ENCODE assay signal across 13 cellular contexts in genomic region chr11:95299078-95299611, GRCh38.
DNase-seq lines count a peak whose midpoint lies in the region; ATAC-seq and TF ChIP-seq lines count a peak whose summit lies in the region.
"Had no signal": no experiment of that assay in that cellular context is flagged by ENCODE, and none has a peak within 500 bp of the region (broad histone marks: within the 10 kb centered on the region; RNA-seq: fewer than 3 reads in every experiment).

No MANE protein-coding gene starts in this region.

- no peaks in the 10 kb centered on the region for H4K20me1 ChIP-seq in GM23248 (ENCODE audit: insufficient read depth)

- H3K4me3 Mint-ChIP-seq in CD4-positive, alpha-beta T cell = peak overlapping the region; percentile 36
- H3K4me3 Mint-ChIP-seq in T-cell = peak overlapping the region; percentile 4 to 37 (median 18)
- H3K4me3 Mint-ChIP-seq: stimulated activated naive CD8-positive, alpha-beta T cell treated with anti-CD3 and anti-CD28 coated beads, Interleukin-15, Interleukin-2, amounts not matched to agents 100 ng/mL and 50 ng/mL, for 24 hours had no signal

- H3K36me3 ChIP-seq in GM23248 (ENCODE audit: low read depth) = no peaks in the 10 kb centered on the region
- H3K36me3 ChIP-seq: SJCRH30 had no signal

- H3K4me1 Mint-ChIP-seq in CD4-positive, alpha-beta T cell (ENCODE audit: low read depth) = peaks cover 39% of the 10 kb centered on the region
- H3K4me1 Mint-ChIP-seq in T-cell = peaks cover 25 to 36% (median 27%) of the 10 kb centered on the region in 3 donors

- 73 to 74% methylated on average over 8 of the region's 8 CpGs for WGBS in GM23248 (ENCODE audit: low coverage in 1 of 2, low lambda C conversion rate in 2 of 2, missing lambda C conversion rate in 2 of 2), 2 experiments

- no peaks in the 10 kb centered on the region for H3K9me3 Mint-ChIP-seq in CD4-positive, alpha-beta T cell
- no peaks in the 10 kb centered on the region for H3K9me3 Mint-ChIP-seq in T-cell
- H3K9me3 Mint-ChIP-seq: stimulated activated naive CD8-positive, alpha-beta T cell treated with anti-CD3 and anti-CD28 coated beads, Interleukin-15, Interleukin-2, amounts not matched to agents 100 ng/mL and 50 ng/mL, for 24 hours had no signal

- CTCF ChIA-PET in CD4-positive, alpha-beta T cell (lab: Charles Lee) = interaction anchor here (0.6 to 0.8 kb wide), 2 partner anchors 38 to 1453 kb away, joined by 3 to 4 read pairs; no protein-coding TSS in a partner anchor
- CTCF ChIA-PET in T-cell (lab: Charles Lee) = interaction anchor here in 1 of 2 donors (0.7 to 1.1 kb wide), 3 partner anchors 75 to 406 kb away, joined by 3 to 4 read pairs (median 4); no protein-coding TSS in a partner anchor

- intact Hi-C loops in CD4-positive, alpha-beta T cell (cut with DNase I, micrococcal nuclease) = loop anchor here in 1 of 2 experiments (5.0 kb wide), 1 partner anchor 67 kb away; the partner anchor contains the start of gene SESN3

- H3K27me3 Mint-ChIP-seq in CD4-positive, alpha-beta T cell = no peaks in the 10 kb centered on the region
- no peaks in the 10 kb centered on the region for H3K27me3 Mint-ChIP-seq in T-cell
- H3K27me3 Mint-ChIP-seq: stimulated activated naive CD8-positive, alpha-beta T cell treated with anti-CD3 and anti-CD28 coated beads, Interleukin-15, Interleukin-2, amounts not matched to agents 100 ng/mL and 50 ng/mL, for 24 hours had no signal

- H2AFZ ChIP-seq in GM23248 = no peak overlapping the region

- no peak overlapping the region for H3K4me3 ChIP-seq in GM23248
- H3K4me3 ChIP-seq: dorsolateral prefrontal cortex, SJCRH30 had no signal

- ATAC-seq in CD4-positive, alpha-beta T cell (ENCODE audit: poor library complexity) = peak; percentile 70
- ATAC-seq in T-cell (replicated peaks in 1 of 4) (peak in 3 of 4 experiments; percentile 55 to 72 (median 67)), HG02610 (IDR thresholded peaks at IDR 0.05; ENCODE audit: unreplicated experiment) (no peak), left lobe of liver (no peak)

- in situ Hi-C loops in GM23248 (cut with MboI) = no loop called here

- no peaks in the 10 kb centered on the region for H3K79me2 ChIP-seq in GM23248 (ENCODE audit: insufficient read depth)

- POLR2A ChIA-PET in CD4-positive, alpha-beta T cell (lab: Charles Lee) = interaction anchor here (0.5 to 2.8 kb wide), 7 partner anchors 8 to 406 kb away, joined by 3 to 21 read pairs (median 3); partner anchors contain the start of gene SESN3
- POLR2A ChIA-PET in T-cell (lab: Charles Lee) = interaction anchor here (0.5 kb wide), 2 partner anchors 8 to 203 kb away, joined by 3 to 7 read pairs; no protein-coding TSS in a partner anchor

- no peak overlapping the region for H3K27ac ChIP-seq in CD4-positive, alpha-beta T cell (ENCODE audit: low read depth, low read length)
- H3K27ac ChIP-seq in GM23248 = no peak overlapping the region
- H3K27ac ChIP-seq: dorsolateral prefrontal cortex, SJCRH30 had no signal

- H3K36me3 Mint-ChIP-seq in CD4-positive, alpha-beta T cell (ENCODE audit: low read depth) = no peaks in the 10 kb centered on the region
- no peaks in the 10 kb centered on the region for H3K36me3 Mint-ChIP-seq in T-cell

- TF ChIP-seq CTCF in CD4-positive, alpha-beta T cell (IDR thresholded peaks at IDR 0.05) = no peak

- no peaks in the 10 kb centered on the region for H3F3A ChIP-seq in GM23248 (ENCODE audit: insufficient read depth)

- peak in 1 of 10 experiments; percentile 2 for DNase-seq in CD4-positive, alpha-beta T cell
- peak; percentile 20 for DNase-seq in GM23248
- peak in 1 of 34 experiments; percentile 7 for DNase-seq in T-cell
- DNase-seq in iPS-NIHi11 (ENCODE audit: low spot score) = peak; percentile 20
- no peak for DNase-seq in SIG-M5 treated with dmso at 0.1 percent for 504 hours (lab: John Stamatoyannopoulos, UW; ENCODE audit: unreplicated experiment)
- no peak for DNase-seq in left lobe of liver (ENCODE audit: low spot score)
- no peak for DNase-seq in kidney tubule cell (ENCODE audit: low spot score)
- DNase-seq: activated CD8-positive, alpha-beta memory T cell treated with anti-CD3 and anti-CD28 coated beads, Interleukin-2, amount 50 U/mL, for 48 hours; dorsolateral prefrontal cortex; H7 had no signal

- H3K4me1 ChIP-seq in GM23248 (ENCODE audit: insufficient read depth) = peaks cover 5% of the 10 kb centered on the region; the same call in 1 of the 2 replicates
- H3K4me1 ChIP-seq: SJCRH30 had no signal

- H3K9ac ChIP-seq in GM23248 = no peak overlapping the region

- H3K27me3 ChIP-seq in CD4-positive, alpha-beta T cell (ENCODE audit: control insufficient read depth, insufficient read depth, low read length) = no peaks in the 10 kb centered on the region
- H3K27me3 ChIP-seq in GM23248 (replicated peaks; ENCODE audit: insufficient read depth) = peaks cover 22% of the 10 kb centered on the region
- H3K27me3 ChIP-seq: dorsolateral prefrontal cortex, SJCRH30 had no signal

- no peaks in the 10 kb centered on the region for H3K9me2 ChIP-seq in GM23248 (ENCODE audit: insufficient read depth)

- H3K9me3 ChIP-seq in CD4-positive, alpha-beta T cell (ENCODE audit: control insufficient read depth, low read length) = no peaks in the 10 kb centered on the region
- no peaks in the 10 kb centered on the region for H3K9me3 ChIP-seq in GM23248 (ENCODE audit: low read depth)
- H3K9me3 ChIP-seq: SJCRH30 had no signal

- peak overlapping the region; percentile 58 for H3K27ac Mint-ChIP-seq in CD4-positive, alpha-beta T cell
- H3K27ac Mint-ChIP-seq in T-cell = peak overlapping the region; percentile 40 to 81

- no peak overlapping the region for H3K4me2 ChIP-seq in GM23248 (ENCODE audit: unreplicated experiment)

Comparison
In these comparisons a context has a peak if more than half of its experiments do, and no peak if none do; other contexts are left out.
1. ATAC-seq: peak in CD4-positive, alpha-beta T cell (single experiment) and T-cell (3 of 4); none in HG02610 (single experiment) and left lobe of liver (single experiment).
2. DNase-seq: peak in GM23248 (single experiment) and iPS-NIHi11 (single experiment); none in SIG-M5 treated with dmso at 0.1 percent for 504 hours (single experiment), left lobe of liver (single experiment) and kidney tubule cell (single experiment).